Comparison of ENCODE assay signal across 11 cellular contexts in genomic region chr1:243837907-243838546, GRCh38. TPM values are rescaled to one million over a fixed set of nuclear protein-coding genes. Genes with fewer than 3 reads are reported as not detected.
A peak's percentile ranks its signal among the peaks of the same experiment; 100 is the strongest.
DNase-seq lines count a peak whose midpoint lies in the region; ATAC-seq and TF ChIP-seq lines count a peak whose summit lies in the region.
"Had no signal": no experiment of that assay in that cellular context is flagged by ENCODE, and none has a peak within 500 bp of the region (broad histone marks: within the 10 kb centered on the region; RNA-seq: fewer than 3 reads in every experiment).

No MANE protein-coding gene starts in this region.

- intact Hi-C loops in esophagus muscularis mucosa (cut with DNase I): no loop called here

- no peak for TF ChIP-seq EP300 in esophagus muscularis mucosa (IDR thresholded peaks at IDR 0.05)

- H3K36me3 ChIP-seq in esophagus muscularis mucosa: peaks cover 0 to 7% (median 0%) of the 10 kb centered on the region in 4 donors

- no peak for TF ChIP-seq POLR2A in esophagus muscularis mucosa (IDR thresholded peaks at IDR 0.05; ENCODE audit: low read depth)

- H3K9me3 ChIP-seq in esophagus muscularis mucosa: peaks cover 0 to 16% (median 0%) of the 10 kb centered on the region in 4 donors

- peaks cover 4 to 33% (median 32%) of the 10 kb centered on the region in 4 donors for H3K4me1 ChIP-seq in esophagus muscularis mucosa

- no peak overlapping the region for H3K4me3 ChIP-seq in esophagus muscularis mucosa

- H3K27me3 ChIP-seq in esophagus muscularis mucosa: no peaks in the 10 kb centered on the region

- WGBS in esophagus muscularis mucosa: 97% methylated on average over 1 of the region's 1 CpG

- peak; percentile 42 for DNase-seq in iris pigment epithelial cell (ENCODE audit: low read depth)
- DNase-seq in esophagus muscularis mucosa (ENCODE audit: extremely low spot score): no peak
- DNase-seq in NCI-H1417 (lab: John Stamatoyannopoulos, UW): no peak
- DNase-seq in NCI-H2196 treated with DMSO at 0.1 percent for 48 hours (lab: John Stamatoyannopoulos, UW; ENCODE audit: unreplicated experiment): no peak
- DNase-seq: Calu3; effector CD4-positive, alpha-beta T cell; nephron progenitor cell had no signal

- TF ChIP-seq CTCF in esophagus muscularis mucosa (IDR thresholded peaks at IDR 0.05): no peak

- ATAC-seq in GM18519 (IDR thresholded peaks at IDR 0.05; ENCODE audit: low FRiP score, unreplicated experiment) (peak; percentile 85), GM21723 (IDR thresholded peaks at IDR 0.05; ENCODE audit: unreplicated experiment) (peak; percentile 94), HG03460 (IDR thresholded peaks at IDR 0.05; ENCODE audit: unreplicated experiment) (peak; percentile 71), HG03521 (IDR thresholded peaks at IDR 0.05; ENCODE audit: unreplicated experiment) (no peak)

- H3K27ac ChIP-seq in esophagus muscularis mucosa (replicated peaks in 1 of 4): no peak overlapping the region

RNA-seq across cellular contexts. Expression of gene AKT3, which starts 12.0 kb away (rescaled TPM):
- 100 to 1,000 TPM in 1 of 4 donors, 10 to 100 TPM in 3; 63.9 to 104 (median 74.2) TPM for total RNA-seq in esophagus muscularis mucosa
